In genomic region chr5:107321906-107322305, GRCh38 we compare ENCODE assay signal across 1 cellular context.
TF ChIP-seq lines count a peak whose summit lies in the region.

No MANE protein-coding gene starts in this region.

TF ChIP-seq in HCT116, 20 proteins besides CTCF, POLR2A, EP300 and RAD21 (continued from another document):
- TF ChIP-seq REST (IDR thresholded peaks at IDR 0.05; ENCODE audit: low read depth) (no peak), ZBTB33 (IDR thresholded peaks at IDR 0.05; ENCODE audit: extremely low read depth, insufficient replicate concordance, low read length) (no peak), ATF3 (IDR thresholded peaks at IDR 0.05) (no peak), JUND (IDR thresholded peaks at IDR 0.05) (no peak), EZH2phosphoT487 (IDR thresholded peaks at IDR 0.05; ENCODE audit: borderline replicate concordance) (no peak), EZH2 (IDR thresholded peaks at IDR 0.05) (no peak), SIN3A (IDR thresholded peaks at IDR 0.05; ENCODE audit: low read depth) (no peak), CEBPB (IDR thresholded peaks at IDR 0.05; ENCODE audit: low read depth) (no peak)
